In genomic region chr13:96178759-96179158, GRCh38 we compare ENCODE assay signal across 27 cellular contexts.
"Had no signal": no experiment of that assay in that cellular context is flagged by ENCODE, and none has a peak within 500 bp of the region (broad histone marks: within the 10 kb centered on the region; RNA-seq: fewer than 3 reads in every experiment).

No MANE protein-coding gene starts in this region.

- ATAC-seq: stimulated activated effector memory CD8-positive, alpha-beta T cell treated with anti-CD3 and anti-CD28 coated beads, Interleukin-12 subunit alpha, Interleukin-12 subunit beta, amount 100 ng/mL, for 72 hours; stimulated activated memory B cell treated with anti-CD40 and anti-IgM and Interleukin-4, amounts not matched to agents 10 μg/mL and 1 μg/mL and 100 μg/mL, for 72 hours; stimulated activated naive B cell treated with anti-CD40 and anti-IgM and Interleukin-4, amounts not matched to agents 10 μg/mL and 1 μg/mL and 100 μg/mL, for 72 hours; stimulated activated naive CD8-positive, alpha-beta T cell treated with anti-CD3 and anti-CD28 coated beads, Interleukin-15, amount 100 ng/mL, for 72 hours; stimulated activated naive CD8-positive, alpha-beta T cell treated with anti-CD3 and anti-CD28 coated beads, Interleukin-15, Interleukin-2, amounts not matched to agents 100 U/mL and 50 U/mL, for 24 hours; upper lobe of right lung had no signal

- H3K27me3 ChIP-seq: stomach, suprapubic skin, testis, thyroid gland, tibial artery, tibial nerve, transverse colon, upper lobe of left lung, upper lobe of right lung, uterus, vagina had no signal

- H3K36me3 ChIP-seq: stomach, suprapubic skin, thoracic aorta, thyroid gland, tibial artery, tibial nerve, transverse colon, upper lobe of left lung, upper lobe of right lung, uterus, vagina had no signal

- DNase-seq: stimulated activated CD4-positive, alpha-beta T cell treated with anti-CD3 and anti-CD28 coated beads, Interleukin-2, amount 100 ng/mL, for 48 hours; stimulated activated CD4-positive, alpha-beta T cell treated with anti-CD3 and anti-CD28 coated beads, Interleukin-4, amount 100 ng/mL, for 1 hour; stimulated activated CD4-positive, alpha-beta T cell treated with anti-CD3 and anti-CD28 coated beads, Interleukin-4, amount 100 ng/mL, for 24 hours; stimulated activated CD4-positive, alpha-beta T cell treated with anti-CD3 and anti-CD28 coated beads, Interleukin-4, amount 100 ng/mL, for 4 hours; stimulated activated CD8-positive, alpha-beta memory T cell treated with anti-CD3 and anti-CD28 coated beads, Interleukin-4, amount 100 ng/mL, for 48 hours; stimulated activated naive B cell treated with anti-CD40 and anti-IgM and Interleukin-4, amounts not matched to agents 10 μg/mL and 1 μg/mL and 100 μg/mL, for 72 hours; stimulated activated naive CD4-positive, alpha-beta T cell; stimulated activated naive CD4-positive, alpha-beta T cell treated with Interleukin-2 at 50 U/mL for 16 hours; stimulated activated naive CD8-positive, alpha-beta T cell treated with anti-CD3 and anti-CD28 coated beads, Interleukin-15, amount 100 ng/mL, for 72 hours; stimulated activated naive CD8-positive, alpha-beta T cell treated with anti-CD3 and anti-CD28 coated beads, Interleukin-15, Interleukin-2, amounts not matched to agents 100 U/mL and 50 U/mL, for 24 hours; stomach; substantia nigra; testis; thyroid gland; tibial artery; transverse colon; trophoblast cell; upper lobe of left lung; upper lobe of right lung; uterus had no signal

- FAIRE-seq: urothelium cell line had no signal

- H3K9me3 ChIP-seq: stomach, suprapubic skin, testis, thoracic aorta, thyroid gland, tibial artery, tibial nerve, transverse colon, upper lobe of left lung, upper lobe of right lung, uterus, vagina had no signal

- H3K4me3 ChIP-seq: stomach, suprapubic skin, testis, thoracic aorta, thyroid gland, tibial artery, tibial nerve, transverse colon, upper lobe of left lung, upper lobe of right lung, uterus, vagina had no signal

- H3K4me1 ChIP-seq: stomach, testis, thyroid gland, tibial nerve, upper lobe of left lung, upper lobe of right lung, uterus, vagina had no signal

- H3K27ac ChIP-seq: stomach, suprapubic skin, testis, thoracic aorta, thyroid gland, tibial artery, tibial nerve, transverse colon, upper lobe of left lung, upper lobe of right lung, uterus, vagina had no signal
